ENCODE assay signal across 8 cellular contexts in genomic region chr17:76385892-76386786, GRCh38. TPM values are rescaled to one million over a fixed set of nuclear protein-coding genes. Genes with fewer than 3 reads are reported as not detected.
A peak's percentile ranks its signal among the peaks of the same experiment; 100 is the strongest.
DNase-seq lines count a peak whose midpoint lies in the region; ATAC-seq and TF ChIP-seq lines count a peak whose summit lies in the region.

No MANE protein-coding gene starts in this region.

- no peaks in the 10 kb centered on the region for H3K36me3 ChIP-seq in ES-I3 (ENCODE audit: insufficient read depth, low read length)
- H3K36me3 ChIP-seq in left ventricle myocardium inferior, result peaks cover 7% of the 10 kb centered on the region
- H3K36me3 ChIP-seq in skeletal muscle tissue (ENCODE audit: control insufficient read depth in 3 of 3, insufficient read depth in 3 of 3, low read length in 3 of 3), result peaks cover 10 to 17% (median 13%) of the 10 kb centered on the region in 3 donors

- ATAC-seq in GM21423 (IDR thresholded peaks at IDR 0.05; ENCODE audit: unreplicated experiment) (no peak), GM18861 (IDR thresholded peaks at IDR 0.05; ENCODE audit: unreplicated experiment) (no peak)

- H3K27me3 ChIP-seq in left ventricle myocardium inferior (ENCODE audit: low read depth) (no peaks in the 10 kb centered on the region), skeletal muscle tissue (ENCODE audit: control insufficient read depth in 3 of 3, insufficient read depth in 3 of 3, low read length in 3 of 3) (peaks cover 0 to 14% (median 0%) of the 10 kb centered on the region in 3 donors)

- H3K9ac ChIP-seq in ES-I3 (ENCODE audit: low read depth, low read length) (peak overlapping the region; percentile 83; the same call in 1 of the 2 replicates), skeletal muscle tissue (ENCODE audit: low read depth in 1 of 3, low read length in 3 of 3) (peak overlapping the region; percentile 59 to 74 (median 65))

- peak overlapping the region; percentile 75 for H3K4me3 ChIP-seq in left ventricle myocardium inferior
- H3K4me3 ChIP-seq in skeletal muscle tissue (ENCODE audit: low read length in 3 of 3), result peak overlapping the region; percentile 59 to 73 (median 72)

- peaks cover 18% of the 10 kb centered on the region for H3K4me1 ChIP-seq in ES-I3 (ENCODE audit: insufficient read depth, low read length)
- H3K4me1 ChIP-seq in left ventricle myocardium inferior, result peaks cover 59% of the 10 kb centered on the region
- peaks cover 22 to 49% (median 31%) of the 10 kb centered on the region in 3 donors for H3K4me1 ChIP-seq in skeletal muscle tissue (ENCODE audit: control insufficient read depth in 3 of 3, insufficient read depth in 3 of 3, low read length in 3 of 3)

- DNase-seq in M059J (ENCODE audit: low read depth) (peak; percentile 82), T-helper 1 cell (peak; percentile 48 to 79 (median 71)), left ventricle myocardium inferior (peak; percentile 81)
- peak; percentile 77 for DNase-seq in activated naive CD8-positive, alpha-beta T cell treated with anti-CD3 and anti-CD28 coated beads, Interleukin-2, amount 50 U/mL, for 16 hours (ENCODE audit: low read depth, low spot score)

- peak overlapping the region; percentile 89 for H3K27ac ChIP-seq in left ventricle myocardium inferior (replicated peaks)
- H3K27ac ChIP-seq in skeletal muscle tissue (ENCODE audit: low read depth, low read length), result peak overlapping the region; percentile 75

- peak; percentile 89 for TF ChIP-seq CTCF in left ventricle myocardium inferior (IDR thresholded peaks at IDR 0.05; ENCODE audit: borderline replicate concordance)

- H3K9me3 ChIP-seq in ES-I3 (ENCODE audit: control insufficient read depth, insufficient read depth, low read length) (no peaks in the 10 kb centered on the region), left ventricle myocardium inferior (replicated peaks) (no peaks in the 10 kb centered on the region), skeletal muscle tissue (ENCODE audit: control insufficient read depth in 3 of 3, low read length in 3 of 3) (no peaks in the 10 kb centered on the region)

- intact Hi-C loops in left ventricle myocardium inferior (cut with micrococcal nuclease), result no loop called here

RNA-seq across cellular contexts. Expression of gene SPHK1, which starts 1.7 kb away (rescaled TPM):
- 33.8 and 41.2 TPM in 2 replicates for total RNA-seq in M059J (2014; rRNA removed; shearing (Covaris generic))
- total RNA-seq in left ventricle myocardium inferior, result 2.3 TPM
- total RNA-seq in skeletal muscle tissue, result 2.1 TPM

RNA-seq across cellular contexts. Expression of gene PRPSAP1, which starts 32.4 kb away (rescaled TPM):
- 36.8 and 52.9 TPM in 2 replicates for total RNA-seq in M059J (2014; rRNA removed; shearing (Covaris generic))
- total RNA-seq in left ventricle myocardium inferior, result 30.7 TPM
- 24.0 TPM for total RNA-seq in skeletal muscle tissue

Comparison
In these comparisons a context has a peak if more than half of its experiments do, and no peak if none do; other contexts are left out.
1. RNA of gene SPHK1, which starts 1.7 kb away (total RNA-seq): 33.8 to 41.2 TPM in M059J; 2.3 TPM in left ventricle myocardium inferior (single experiment) and 2.1 TPM in skeletal muscle tissue (single experiment); every median in the first group is over 10 times any median in the second.
2. Peak in every context shown above with its lines, with median percentiles within 50 percentile points of each other: DNase-seq.